In genomic region chr1:192578144-192578909, GRCh38 we compare ENCODE assay signal across 15 cellular contexts. TPM values are rescaled to one million over a fixed set of nuclear protein-coding genes. Genes with fewer than 3 reads are reported as not detected.
DNase-seq lines count a peak whose midpoint lies in the region; ATAC-seq, FAIRE-seq and TF ChIP-seq lines count a peak whose summit lies in the region.
"Had no signal": no experiment of that assay in that cellular context is flagged by ENCODE, and none has a peak within 500 bp of the region (broad histone marks: within the 10 kb centered on the region; RNA-seq: fewer than 3 reads in every experiment).

No MANE protein-coding gene starts in this region.

- H3K9ac ChIP-seq in DND-41 (ENCODE audit: low read depth, low read length): peak overlapping the region; percentile 71

- H4K20me1 ChIP-seq in DND-41 (ENCODE audit: insufficient read depth, low read length): peaks cover 4% of the 10 kb centered on the region; the same call in 1 of the 2 replicates
- H4K20me1 ChIP-seq in osteoblast (ENCODE audit: insufficient read depth, low read length): no peaks in the 10 kb centered on the region

- H3K27ac ChIP-seq in DND-41 (ENCODE audit: low read length) (peak overlapping the region; percentile 86), spleen (peak overlapping the region in 2 of 8 donors; percentile 65 to 77), osteoblast (ENCODE audit: low read depth, low read length) (no peak overlapping the region)
- H3K27ac ChIP-seq: gastrocnemius medialis had no signal

- no peak for ATAC-seq in DND-41 (ENCODE audit: insufficient read depth, low read depth)
- ATAC-seq: gastrocnemius medialis had no signal

- H3K79me2 ChIP-seq in DND-41 (ENCODE audit: insufficient read depth, low read length) (peaks cover 73% of the 10 kb centered on the region), osteoblast (ENCODE audit: insufficient read depth, low read length) (no peaks in the 10 kb centered on the region)

- no peak for DNase-seq in DND-41
- DNase-seq in spleen: no peak
- DNase-seq in ureter (ENCODE audit: low spot score): no peak
- DNase-seq in activated CD4-positive, CD25-positive, alpha-beta regulatory T cell treated with anti-CD3 and anti-CD28 coated beads, Interleukin-2, amount 50 U/mL, for 72 hours: no peak
- DNase-seq in osteoblast (ENCODE audit: insufficient read length, low spot score, missing footprints): no peak
- DNase-seq: activated CD4-positive, alpha-beta T cell treated with anti-CD3 and anti-CD28 coated beads for 1 hour; amniotic stem cell; dermis blood vessel endothelial cell; gastrocnemius medialis; NCI-H1694; NCI-H774 had no signal

- H3K9me3 ChIP-seq in DND-41 (ENCODE audit: insufficient read depth, low read length, severe bottlenecking): no peaks in the 10 kb centered on the region
- no peaks in the 10 kb centered on the region for H3K9me3 ChIP-seq in spleen
- no peaks in the 10 kb centered on the region for H3K9me3 ChIP-seq in osteoblast (ENCODE audit: low read depth, low read length)
- H3K9me3 ChIP-seq: gastrocnemius medialis had no signal

- no peak overlapping the region for H2AFZ ChIP-seq in DND-41 (ENCODE audit: low read depth, low read length)
- no peak overlapping the region for H2AFZ ChIP-seq in osteoblast (ENCODE audit: low read length)

- peak; percentile 38 for FAIRE-seq in colon (lab: Jason Lieb, UNC)

- peak overlapping the region; percentile 50 to 68 for H3K4me3 ChIP-seq in DND-41 (ENCODE audit: low read depth in 1 of 2, low read length in 2 of 2)
- peak overlapping the region in 6 of 8 donors; percentile 4 to 61 (median 20) for H3K4me3 ChIP-seq in spleen
- no peak overlapping the region for H3K4me3 ChIP-seq in osteoblast (ENCODE audit: insufficient read depth, low read length)
- H3K4me3 ChIP-seq: gastrocnemius medialis had no signal

- TF ChIP-seq POLR2A in GM19099 (IDR thresholded peaks at IDR 0.05; ENCODE audit: extremely low read depth, insufficient read length, low read depth): peak; percentile 42
- TF ChIP-seq POLR2A in spleen (IDR thresholded peaks at IDR 0.05): no peak

- no peak for TF ChIP-seq CTCF in DND-41 (IDR thresholded peaks at IDR 0.05; ENCODE audit: borderline replicate concordance, extremely low read depth, low read length, poor library complexity, severe bottlenecking)
- TF ChIP-seq CTCF in spleen (IDR thresholded peaks at IDR 0.05 in 8 of 11, conservative IDR thresholded peaks at IDR 0.05 in 3 of 11): no peak
- no peak for TF ChIP-seq CTCF in osteoblast (IDR thresholded peaks at IDR 0.05; ENCODE audit: extremely low read depth, low read depth, low read length)

- WGBS in spleen, 5 donors: 52 to 79% (median 71%) methylated on average over 1 of the region's 1 CpG

- H3K4me1 ChIP-seq in DND-41 (ENCODE audit: insufficient read depth, low read length) (peaks cover 53% of the 10 kb centered on the region), spleen (peaks cover 0 to 17% (median 5%) of the 10 kb centered on the region in 6 donors), osteoblast (ENCODE audit: insufficient read depth, low read length) (peaks cover 5% of the 10 kb centered on the region)
- H3K4me1 ChIP-seq: gastrocnemius medialis had no signal

- H3K4me2 ChIP-seq in DND-41 (ENCODE audit: insufficient read depth, low read length): peak overlapping the region; percentile 68
- no peak overlapping the region for H3K4me2 ChIP-seq in osteoblast (ENCODE audit: insufficient read depth, low read length)

- H3K36me3 ChIP-seq in DND-41 (ENCODE audit: insufficient read depth, low read length) (peaks cover 55% of the 10 kb centered on the region), spleen (no peaks in the 10 kb centered on the region), osteoblast (ENCODE audit: insufficient read depth, low read length) (no peaks in the 10 kb centered on the region)
- H3K36me3 ChIP-seq: gastrocnemius medialis had no signal

- H3K27me3 ChIP-seq in DND-41 (ENCODE audit: insufficient read depth, low read length, poor library complexity) (no peaks in the 10 kb centered on the region), spleen (replicated peaks in 1 of 7) (no peaks in the 10 kb centered on the region), osteoblast (ENCODE audit: insufficient read depth, low read length) (no peaks in the 10 kb centered on the region)
- H3K27me3 ChIP-seq: gastrocnemius medialis had no signal

- intact Hi-C loops in spleen (cut with DNase I; ENCODE audit: low total_unique reads): no loop called here

RNA-seq across cellular contexts. Expression of gene RGS1, which starts 2.8 kb away (rescaled TPM):
- 100 to 1,000 TPM in 2 of 7 donors, 10 to 100 TPM in 5; 27.0 to 261 (median 83.3) TPM for total RNA-seq in spleen
- polyA plus RNA-seq in spleen: 10 to 100 TPM; 15.9 to 73.2 (median 24.0) TPM
- total RNA-seq in ureter: 50.0 TPM
- total RNA-seq in osteoblast: not detected in 2 replicates
- total RNA-seq: dermis blood vessel endothelial cell, HFFc6, osteocyte had no signal

RNA-seq across cellular contexts. Expression of gene RGS13, which starts 57.6 kb away (rescaled TPM):
- 1 to 10 TPM in 2 of 7 donors, under 1 TPM in 4, not detected in 1; 0.09 to 1.7 (median 0.40) TPM for total RNA-seq in spleen
- polyA plus RNA-seq in spleen: 10 to 100 TPM in 1 of 3 donors, 1 to 10 TPM in 1, under 1 TPM in 1; 0.32 to 13.3 (median 1.3) TPM
- total RNA-seq in ureter: 0.62 TPM
- not detected in 2 replicates for total RNA-seq in osteoblast
- total RNA-seq: dermis blood vessel endothelial cell, gastrocnemius medialis, HFFc6, osteocyte had no signal

Comparison
In these comparisons a context has a peak if more than half of its experiments do, and no peak if none do; other contexts are left out.
1. RNA of gene RGS1, which starts 2.8 kb away (total RNA-seq): 27.0 to 261 TPM in spleen and 50.0 TPM in ureter (single experiment); not detected in osteoblast; every median in the first group is over 10 times any median in the second.